ENCODE assay signal across 33 cellular contexts in genomic region chr9:116749176-116749575, GRCh38.
"Had no signal": no experiment of that assay in that cellular context is flagged by ENCODE, and none has a peak within 500 bp of the region (broad histone marks: within the 10 kb centered on the region; RNA-seq: fewer than 3 reads in every experiment).

No MANE protein-coding gene starts in this region.

- DNase-seq: activated B cell treated with CpG ODN at 0.5 μM for 24 hours; activated CD4-positive, alpha-beta memory T cell treated with anti-CD3 and anti-CD28 coated beads for 36 hours; activated CD4-positive, alpha-beta T cell treated with anti-CD3 and anti-CD28 coated beads for 4 hours; activated CD4-positive, alpha-beta T cell treated with anti-CD3 and anti-CD28 coated beads, Interleukin-2, amount 10 ng/mL, durations not matched to agents 24 days and 14 days; activated CD4-positive, alpha-beta T cell treated with anti-CD3 and anti-CD28 coated beads, Interleukin-2, amount 50 U/mL, for 1 hour; activated CD4-positive, alpha-beta T cell treated with anti-CD3 and anti-CD28 coated beads, Interleukin-2, amount 50 U/mL, for 4 hours; activated CD4-positive, CD25-positive, alpha-beta regulatory T cell treated with anti-CD3 and anti-CD28 coated beads, Interleukin-2, amount 50 U/mL, for 72 hours; activated CD8-positive, alpha-beta memory T cell treated with anti-CD3 and anti-CD28 coated beads, Interleukin-2, amount 50 U/mL, for 4 hours; activated CD8-positive, alpha-beta T cell treated with anti-CD3 and anti-CD28 coated beads for 36 hours; activated effector memory CD4-positive, alpha-beta T cell treated with Interleukin-2 at 50 U/mL for 16 hours; activated gamma-delta T cell; activated naive CD4-positive, alpha-beta T cell treated with anti-CD3 and anti-CD28 coated beads, Interleukin-2, amount 10 ng/mL, durations not matched to agents 7 days and 5 days; activated naive CD4-positive, alpha-beta T cell treated with Interleukin-2 at 50 U/mL for 16 hours; activated naive CD8-positive, alpha-beta T cell treated with anti-CD3 and anti-CD28 coated beads, Interleukin-2, amount 10 ng/mL, durations not matched to agents 7 days and 5 days; activated naive CD8-positive, alpha-beta T cell treated with anti-CD3 and anti-CD28 coated beads, Interleukin-2, amount 50 U/mL, for 24 hours; activated T-cell treated with anti-CD3 and anti-CD28 coated beads for 4 hours; activated T-cell treated with anti-CD3 and anti-CD28 coated beads, Interleukin-2, amount 50 U/mL, for 1 hour; activated T-cell treated with anti-CD3 and anti-CD28 coated beads, Interleukin-2, amount 50 U/mL, for 4 hours; amygdala; anterior cingulate cortex; T-helper 1 cell; T-helper 2 cell; T-helper 9 cell had no signal

- ATAC-seq: activated CD8-positive, alpha-beta T cell treated with anti-CD3 and anti-CD28 coated beads for 36 hours; activated naive CD8-positive, alpha-beta T cell treated with anti-CD3 and anti-CD28 coated beads, Interleukin-2, amount 50 U/mL, for 24 hours; activated T-cell treated with anti-CD3 and anti-CD28 coated beads, Interleukin-2, amount 50 U/mL, for 4 hours had no signal

- H3K4me1 Mint-ChIP-seq: activated CD4-positive, alpha-beta T cell treated with anti-CD3 and anti-CD28 coated beads, Interleukin-2, amount 10 ng/mL, durations not matched to agents 24 days and 14 days; activated naive CD4-positive, alpha-beta T cell treated with anti-CD3 and anti-CD28 coated beads, Interleukin-2, amount 10 ng/mL, durations not matched to agents 7 days and 5 days; activated naive CD4-positive, alpha-beta T cell treated with anti-CD3 and anti-CD28 coated beads, Interleukin-2, amount 50 U/mL, for 24 hours; activated naive CD8-positive, alpha-beta T cell treated with anti-CD3 and anti-CD28 coated beads, Interleukin-2, amount 50 U/mL, for 24 hours; brain had no signal

- H3K36me3 ChIP-seq: ascending aorta, cardiac muscle cell had no signal

- H3K9me3 Mint-ChIP-seq: activated B cell treated with CpG ODN at 0.5 μM for 24 hours; activated CD4-positive, alpha-beta memory T cell treated with anti-CD3 and anti-CD28 coated beads for 36 hours; activated CD4-positive, alpha-beta T cell treated with anti-CD3 and anti-CD28 coated beads, Interleukin-2, amount 10 ng/mL, durations not matched to agents 24 days and 14 days; activated CD8-positive, alpha-beta T cell treated with anti-CD3 and anti-CD28 coated beads for 36 hours; activated naive CD4-positive, alpha-beta T cell treated with anti-CD3 and anti-CD28 coated beads, Interleukin-2, amount 10 ng/mL, durations not matched to agents 7 days and 5 days; activated naive CD4-positive, alpha-beta T cell treated with anti-CD3 and anti-CD28 coated beads, Interleukin-2, amount 50 U/mL, for 24 hours; activated naive CD8-positive, alpha-beta T cell treated with anti-CD3 and anti-CD28 coated beads, Interleukin-2, amount 10 ng/mL, durations not matched to agents 7 days and 5 days; activated naive CD8-positive, alpha-beta T cell treated with anti-CD3 and anti-CD28 coated beads, Interleukin-2, amount 50 U/mL, for 24 hours; activated T-cell treated with anti-CD3 and anti-CD28 coated beads, Interleukin-2, amount 50 U/mL, for 4 hours; activated T-helper 2 cell treated with anti-CD3 and anti-CD28 coated beads, Interferon-gamma antibody, Interleukin-2, Interleukin-4, amounts not matched to agents 10 μg/mL and 5 μg/mL and 100 μg/mL, durations not matched to agents 14 hours and 24 hours and 36 hours; central memory CD8-positive, alpha-beta T cell; T-helper 1 cell treated with Interleukin-12 subunit alpha and Interleukin-12 subunit beta and Interleukin-4 antibody, amounts not matched to agents 30 μg/mL and 1 μg/mL, for 36 hours; T-helper 2 cell treated with Interferon-gamma antibody and Interleukin-4, amounts not matched to agents 5 μg/mL and 100 μg/mL, for 36 hours had no signal

- H3K4me3 Mint-ChIP-seq: activated B cell treated with CpG ODN at 0.5 μM for 24 hours; activated CD4-positive, alpha-beta memory T cell treated with anti-CD3 and anti-CD28 coated beads for 36 hours; activated CD4-positive, alpha-beta T cell treated with anti-CD3 and anti-CD28 coated beads, Interleukin-2, amount 10 ng/mL, durations not matched to agents 24 days and 14 days; activated CD8-positive, alpha-beta T cell treated with anti-CD3 and anti-CD28 coated beads for 36 hours; activated naive CD4-positive, alpha-beta T cell treated with anti-CD3 and anti-CD28 coated beads, Interleukin-2, amount 10 ng/mL, durations not matched to agents 7 days and 5 days; activated naive CD4-positive, alpha-beta T cell treated with anti-CD3 and anti-CD28 coated beads, Interleukin-2, amount 50 U/mL, for 24 hours; activated naive CD8-positive, alpha-beta T cell; activated naive CD8-positive, alpha-beta T cell treated with anti-CD3 and anti-CD28 coated beads, Interleukin-2, amount 10 ng/mL, durations not matched to agents 7 days and 5 days; activated naive CD8-positive, alpha-beta T cell treated with anti-CD3 and anti-CD28 coated beads, Interleukin-2, amount 50 U/mL, for 24 hours; activated T-cell treated with anti-CD3 and anti-CD28 coated beads, Interleukin-2, amount 50 U/mL, for 4 hours; brain; central memory CD8-positive, alpha-beta T cell; T-helper 1 cell treated with Interleukin-12 subunit alpha and Interleukin-12 subunit beta and Interleukin-4 antibody, amounts not matched to agents 30 μg/mL and 1 μg/mL, for 36 hours; T-helper 2 cell treated with Interferon-gamma antibody and Interleukin-4, amounts not matched to agents 5 μg/mL and 100 μg/mL, for 36 hours had no signal

- H3K27me3 ChIP-seq: ascending aorta, cardiac muscle cell had no signal

- H3K27ac Mint-ChIP-seq: activated B cell treated with CpG ODN at 0.5 μM for 24 hours; activated CD4-positive, alpha-beta memory T cell treated with anti-CD3 and anti-CD28 coated beads for 36 hours; activated CD4-positive, alpha-beta T cell treated with anti-CD3 and anti-CD28 coated beads, Interleukin-2, amount 10 ng/mL, durations not matched to agents 24 days and 14 days; activated CD8-positive, alpha-beta T cell treated with anti-CD3 and anti-CD28 coated beads for 36 hours; activated naive CD4-positive, alpha-beta T cell treated with anti-CD3 and anti-CD28 coated beads, Interleukin-2, amount 10 ng/mL, durations not matched to agents 7 days and 5 days; activated naive CD4-positive, alpha-beta T cell treated with anti-CD3 and anti-CD28 coated beads, Interleukin-2, amount 50 U/mL, for 24 hours; activated naive CD8-positive, alpha-beta T cell; activated naive CD8-positive, alpha-beta T cell treated with anti-CD3 and anti-CD28 coated beads, Interleukin-2, amount 10 ng/mL, durations not matched to agents 7 days and 5 days; activated naive CD8-positive, alpha-beta T cell treated with anti-CD3 and anti-CD28 coated beads, Interleukin-2, amount 50 U/mL, for 24 hours; activated T-helper 2 cell treated with anti-CD3 and anti-CD28 coated beads, Interferon-gamma antibody, Interleukin-2, Interleukin-4, amounts not matched to agents 10 μg/mL and 5 μg/mL and 100 μg/mL, durations not matched to agents 14 hours and 24 hours and 36 hours; brain; T-helper 1 cell treated with Interleukin-12 subunit alpha and Interleukin-12 subunit beta and Interleukin-4 antibody, amounts not matched to agents 30 μg/mL and 1 μg/mL, for 36 hours; T-helper 2 cell treated with Interferon-gamma antibody and Interleukin-4, amounts not matched to agents 5 μg/mL and 100 μg/mL, for 36 hours had no signal

- H3K36me3 Mint-ChIP-seq: activated CD4-positive, alpha-beta memory T cell treated with anti-CD3 and anti-CD28 coated beads for 36 hours; activated naive CD4-positive, alpha-beta T cell treated with anti-CD3 and anti-CD28 coated beads, Interleukin-2, amount 10 ng/mL, durations not matched to agents 7 days and 5 days; activated naive CD4-positive, alpha-beta T cell treated with anti-CD3 and anti-CD28 coated beads, Interleukin-2, amount 50 U/mL, for 24 hours; activated naive CD8-positive, alpha-beta T cell; activated naive CD8-positive, alpha-beta T cell treated with anti-CD3 and anti-CD28 coated beads, Interleukin-2, amount 10 ng/mL, durations not matched to agents 7 days and 5 days; brain had no signal

- H3K4me3 ChIP-seq: ascending aorta, cardiac muscle cell had no signal

- H3K4me1 ChIP-seq: ascending aorta had no signal

- H3K27ac ChIP-seq: ascending aorta, cardiac muscle cell, VCaP had no signal

- H3K9me3 ChIP-seq: ascending aorta had no signal
